In the genomic region with DNA sequence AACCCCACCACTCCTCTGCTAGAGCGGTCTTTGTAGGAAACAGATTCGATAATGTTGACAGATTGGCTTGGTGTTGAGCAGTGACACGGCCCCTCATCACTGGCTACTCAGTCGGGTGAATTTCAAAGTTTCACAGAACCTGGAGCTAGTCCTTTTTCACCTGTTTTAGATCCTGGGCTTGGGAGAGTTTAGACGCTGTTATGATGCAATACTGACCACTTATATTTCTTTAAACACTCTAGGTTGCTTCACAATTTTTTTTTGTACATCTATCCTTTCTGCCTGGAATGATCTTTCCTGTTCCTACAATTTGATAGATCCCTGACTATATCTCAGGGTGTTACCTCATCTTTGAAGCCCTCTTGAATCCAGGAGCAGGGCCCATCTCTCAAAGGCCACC, we compare ENCODE assay signal across 2 cellular contexts.
TF ChIP-seq lines count a peak whose summit lies in the region.

No MANE protein-coding gene starts in this region.

TF ChIP-seq in IMR-90, 13 proteins besides CTCF, POLR2A, EP300 and RAD21:
- no peak for TF ChIP-seq BHLHE40 (IDR thresholded peaks at IDR 0.05; ENCODE audit: low read depth, low read length)
- TF ChIP-seq CHD1 (IDR thresholded peaks at IDR 0.05; ENCODE audit: low read depth, low read length) = no peak
- no peak for TF ChIP-seq MAFK (IDR thresholded peaks at IDR 0.05; ENCODE audit: low read depth, low read length)
- TF ChIP-seq RCOR1 (IDR thresholded peaks at IDR 0.05; ENCODE audit: insufficient replicate concordance, low read length) = no peak
- no peak for TF ChIP-seq RFX5 (IDR thresholded peaks at IDR 0.05; ENCODE audit: low read depth, low read length)
- TF ChIP-seq FOS (IDR thresholded peaks at IDR 0.05; ENCODE audit: low read depth, low read length) = no peak
- no peak for TF ChIP-seq MAZ (IDR thresholded peaks at IDR 0.05; ENCODE audit: borderline replicate concordance, low read depth, low read length)
- TF ChIP-seq CEBPB (IDR thresholded peaks at IDR 0.05; ENCODE audit: low read depth, low read length) = peak; percentile 62

TF ChIP-seq in K562, 482 proteins besides CTCF, POLR2A, EP300 and RAD21:
- 0 out of 2 replicates have a peak, but pooled peaks have one; percentile 11 for TF ChIP-seq CEBPB (tag; IDR thresholded peaks at IDR 0.05)
- no peak for TF ChIP-seq ETS1 (conservative IDR thresholded peaks at IDR 0.05; ENCODE audit: control insufficient read depth, low read depth, low read length)
- no peak for TF ChIP-seq CEBPG (CRISPR knock-in tag; IDR thresholded peaks at IDR 0.05)
- peak in 1 of 2 experiments; percentile 49; a peak in 2 of 4 replicates for TF ChIP-seq CEBPG (tag; conservative IDR thresholded peaks at IDR 0.05 in 1 of 2, IDR thresholded peaks at IDR 0.05 in 1 of 2)
- no peak for TF ChIP-seq ZBED1 (IDR thresholded peaks at IDR 0.05)
- no peak for TF ChIP-seq ZNF121 (CRISPR knock-in tag; conservative IDR thresholded peaks at IDR 0.05)
- TF ChIP-seq, protein P1, sequence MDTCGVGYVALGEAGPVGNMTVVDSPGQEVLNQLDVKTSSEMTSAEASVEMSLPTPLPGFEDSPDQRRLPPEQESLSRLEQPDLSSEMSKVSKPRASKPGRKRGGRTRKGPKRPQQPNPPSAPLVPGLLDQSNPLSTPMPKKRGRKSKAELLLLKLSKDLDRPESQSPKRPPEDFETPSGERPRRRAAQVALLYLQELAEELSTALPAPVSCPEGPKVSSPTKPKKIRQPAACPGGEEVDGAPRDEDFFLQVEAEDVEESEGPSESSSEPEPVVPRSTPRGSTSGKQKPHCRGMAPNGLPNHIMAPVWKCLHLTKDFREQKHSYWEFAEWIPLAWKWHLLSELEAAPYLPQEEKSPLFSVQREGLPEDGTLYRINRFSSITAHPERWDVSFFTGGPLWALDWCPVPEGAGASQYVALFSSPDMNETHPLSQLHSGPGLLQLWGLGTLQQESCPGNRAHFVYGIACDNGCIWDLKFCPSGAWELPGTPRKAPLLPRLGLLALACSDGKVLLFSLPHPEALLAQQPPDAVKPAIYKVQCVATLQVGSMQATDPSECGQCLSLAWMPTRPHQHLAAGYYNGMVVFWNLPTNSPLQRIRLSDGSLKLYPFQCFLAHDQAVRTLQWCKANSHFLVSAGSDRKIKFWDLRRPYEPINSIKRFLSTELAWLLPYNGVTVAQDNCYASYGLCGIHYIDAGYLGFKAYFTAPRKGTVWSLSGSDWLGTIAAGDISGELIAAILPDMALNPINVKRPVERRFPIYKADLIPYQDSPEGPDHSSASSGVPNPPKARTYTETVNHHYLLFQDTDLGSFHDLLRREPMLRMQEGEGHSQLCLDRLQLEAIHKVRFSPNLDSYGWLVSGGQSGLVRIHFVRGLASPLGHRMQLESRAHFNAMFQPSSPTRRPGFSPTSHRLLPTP (IDR thresholded peaks at IDR 0.05; ENCODE audit: borderline replicate concordance, extremely low read depth, insufficient read length) = no peak
- no peak for TF ChIP-seq RBM15 (IDR thresholded peaks at IDR 0.05; ENCODE audit: insufficient read depth, low read length)
